In the genomic region with DNA sequence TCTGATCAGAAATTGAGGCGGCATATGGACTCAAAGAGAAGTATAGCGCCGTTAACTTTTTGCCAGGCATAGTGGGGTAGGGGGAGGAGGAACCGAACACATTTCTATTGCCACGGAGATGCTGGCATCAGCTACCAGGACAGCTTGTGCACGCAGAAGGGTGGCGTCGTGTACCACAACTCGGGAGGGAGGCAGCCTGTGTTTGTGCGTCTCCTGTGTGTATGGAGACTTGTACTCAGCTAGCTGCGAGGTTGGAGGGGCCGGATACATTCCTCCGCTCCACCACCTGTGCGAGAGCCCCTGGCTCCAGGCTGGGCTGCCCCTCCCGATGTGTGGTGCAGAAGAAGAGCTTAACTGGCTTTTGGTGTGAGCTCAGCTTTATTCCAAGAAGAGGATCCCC, we compare ENCODE assay signal across 13 cellular contexts.
"Had no signal": no experiment of that assay in that cellular context is flagged by ENCODE, and none has a peak within 500 bp of the region (broad histone marks: within the 10 kb centered on the region; RNA-seq: fewer than 3 reads in every experiment).

No MANE protein-coding gene starts in this region.

- H3K27me3 ChIP-seq: tibial artery, vagina had no signal

- H3K27ac ChIP-seq: breast epithelium, heart left ventricle, stomach, tibial artery, vagina had no signal

- ATAC-seq: heart left ventricle had no signal

- DNase-seq: activated naive CD8-positive, alpha-beta T cell treated with anti-CD3 and anti-CD28 coated beads for 36 hours; aorta; dermis blood vessel endothelial cell; endodermal cell; heart left ventricle; nephron progenitor cell; stimulated activated CD4-positive, alpha-beta T cell treated with anti-CD3 and anti-CD28 coated beads, Interleukin-12 subunit alpha, Interleukin-12 subunit beta, amount 100 ng/mL, for 4 hours; stimulated activated CD4-positive, alpha-beta T cell treated with anti-CD3 and anti-CD28 coated beads, Interleukin-2, amount 100 ng/mL, for 24 hours; stomach; tibial artery had no signal

- H3K4me1 ChIP-seq: breast epithelium, heart left ventricle, stomach, tibial artery, vagina had no signal

- H3K36me3 ChIP-seq: breast epithelium, heart left ventricle, stomach, tibial artery, vagina had no signal

- H3K9me3 ChIP-seq: breast epithelium, heart left ventricle, stomach, tibial artery, vagina had no signal

- H3K4me3 ChIP-seq: heart left ventricle, lung, stomach, tibial artery, vagina had no signal
